In the genomic region with DNA sequence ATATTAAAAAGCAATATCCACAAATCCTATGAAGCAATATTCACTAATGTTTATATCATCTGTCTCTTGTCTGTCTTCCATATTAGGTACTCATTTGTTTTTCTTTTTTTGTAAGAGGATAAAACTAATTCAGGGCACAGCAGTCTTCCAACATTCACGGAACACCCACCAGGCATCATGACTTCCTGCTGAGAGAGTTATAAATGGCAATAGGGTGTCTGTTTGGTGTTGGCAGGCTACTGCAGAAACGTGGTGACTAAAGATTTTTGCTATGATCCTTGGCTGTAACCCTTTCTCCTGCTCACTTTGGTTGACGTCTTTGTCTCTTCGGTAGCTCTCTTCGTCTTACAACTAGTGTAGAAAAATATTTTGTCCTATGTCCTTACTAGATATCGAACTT, we compare ENCODE assay signal across 33 cellular contexts.
DNase-seq lines count a peak whose midpoint lies in the region; ATAC-seq and TF ChIP-seq lines count a peak whose summit lies in the region.
"Had no signal": no experiment of that assay in that cellular context is flagged by ENCODE, and none has a peak within 500 bp of the region (broad histone marks: within the 10 kb centered on the region; RNA-seq: fewer than 3 reads in every experiment).

No MANE protein-coding gene starts in this region.

- ATAC-seq in WTC11 (no peak), GM21447 (IDR thresholded peaks at IDR 0.05; ENCODE audit: unreplicated experiment) (no peak)
- ATAC-seq: activated CD4-positive, alpha-beta T cell treated with anti-CD3 and anti-CD28 coated beads for 36 hours; gastrocnemius medialis had no signal

- no peaks in the 10 kb centered on the region for H3K9me3 Mint-ChIP-seq in WTC11
- H3K9me3 Mint-ChIP-seq: activated T-helper 2 cell treated with anti-CD3 and anti-CD28 coated beads, Interferon-gamma antibody, Interleukin-2, Interleukin-4, amounts not matched to agents 10 μg/mL and 5 μg/mL and 100 μg/mL, durations not matched to agents 14 hours and 24 hours and 36 hours; memory B cell; neural crest cell had no signal

- no peak overlapping the region for H3K27ac ChIP-seq in HEK293 (ENCODE audit: extremely low read depth, low read depth, low read length)
- H3K27ac ChIP-seq: breast epithelium, gastrocnemius medialis, Peyer's patch, sigmoid colon, tibial artery had no signal

- DNase-seq in COLO829 (ENCODE audit: low spot score), result peak; percentile 4
- no peak for DNase-seq in WTC11 (ENCODE audit: low spot score)
- peak; percentile 28 for DNase-seq in myocyte (ENCODE audit: low read depth)
- DNase-seq in activated T-cell treated with anti-CD3 and anti-CD28 coated beads, Interleukin-2, amount 50 U/mL, for 48 hours, result no peak
- no peak for DNase-seq in GOT3 (lab: John Stamatoyannopoulos, UW)
- DNase-seq in HT-29 (ENCODE audit: low spot score), result no peak
- DNase-seq: ACHN; activated CD4-positive, alpha-beta T cell treated with anti-CD3 and anti-CD28 coated beads for 36 hours; amniotic stem cell; CD4-positive, alpha-beta memory T cell; DMS 273 treated with DMSO at 0.1 percent for 48 hours; gastrocnemius medialis; HFFc6; hippocampal formation; NCI-H1048; NCI-H187; NCI-H2171 treated with DMSO at 0.1 percent for 48 hours; NCI-H524; Peyer's patch; SIG-M5; sigmoid colon; stimulated activated CD4-positive, alpha-beta T cell treated with anti-CD3 and anti-CD28 coated beads, Interleukin-4, amount 100 ng/mL, for 1 hour; tibial artery had no signal

- H3K27ac Mint-ChIP-seq in WTC11, result no peak overlapping the region
- H3K27ac Mint-ChIP-seq: activated CD4-positive, alpha-beta T cell treated with anti-CD3 and anti-CD28 coated beads for 36 hours; activated naive CD4-positive, alpha-beta T cell treated with anti-CD3 and anti-CD28 coated beads, Interleukin-2, amount 50 U/mL, for 24 hours; activated T-helper 2 cell treated with anti-CD3 and anti-CD28 coated beads, Interferon-gamma antibody, Interleukin-2, Interleukin-4, amounts not matched to agents 10 μg/mL and 5 μg/mL and 100 μg/mL, durations not matched to agents 14 hours and 24 hours and 36 hours; B cell; CD4-positive, alpha-beta memory T cell; HFFc6; IgD-negative memory B cell; memory B cell; progenitor cell of endocrine pancreas had no signal

- H3K4me3 Mint-ChIP-seq in WTC11, result no peak overlapping the region
- H3K4me3 Mint-ChIP-seq: activated CD4-positive, alpha-beta T cell treated with anti-CD3 and anti-CD28 coated beads for 36 hours; activated naive CD4-positive, alpha-beta T cell treated with anti-CD3 and anti-CD28 coated beads, Interleukin-2, amount 50 U/mL, for 24 hours; B cell; CD4-positive, alpha-beta memory T cell; HFFc6; IgD-negative memory B cell; memory B cell; neural crest cell had no signal

- H3K4me1 Mint-ChIP-seq in WTC11, result peaks cover 11% of the 10 kb centered on the region
- H3K4me1 Mint-ChIP-seq: activated CD4-positive, alpha-beta T cell treated with anti-CD3 and anti-CD28 coated beads for 36 hours; activated naive CD4-positive, alpha-beta T cell treated with anti-CD3 and anti-CD28 coated beads, Interleukin-2, amount 50 U/mL, for 24 hours; B cell; CD4-positive, alpha-beta memory T cell; neural crest cell had no signal

- no peaks in the 10 kb centered on the region for H3K36me3 ChIP-seq in HEK293 (ENCODE audit: control insufficient read depth in 2 of 2, insufficient read depth in 1 of 2, low read length in 2 of 2)
- H3K36me3 ChIP-seq: breast epithelium, gastrocnemius medialis, Peyer's patch, sigmoid colon, tibial artery had no signal

- CTCF ChIA-PET in HEK293 (lab: Yijun Ruan, JAX), result no interaction called here
- CTCF ChIA-PET in WTC11 (lab: Charles Lee), result no interaction called here

- no peaks in the 10 kb centered on the region for H3K9me3 ChIP-seq in HEK293 (ENCODE audit: control insufficient read depth, insufficient read depth, low read depth, low read length)
- H3K9me3 ChIP-seq: breast epithelium, gastrocnemius medialis, Peyer's patch, sigmoid colon, tibial artery had no signal

- H3K4me3 ChIP-seq in HEK293 (ENCODE audit: low read depth, low read length), result no peak overlapping the region
- H3K4me3 ChIP-seq: breast epithelium, gastrocnemius medialis, Peyer's patch, sigmoid colon, tibial artery had no signal

- H3K4me1 ChIP-seq in HEK293 (ENCODE audit: control insufficient read depth, insufficient read depth, low read length), result no peaks in the 10 kb centered on the region
- H3K4me1 ChIP-seq: breast epithelium, gastrocnemius medialis, Peyer's patch, sigmoid colon had no signal

- TF ChIP-seq CTCF in HEK293 (tag by site-specific recombination; IDR thresholded peaks at IDR 0.05), result no peak
- TF ChIP-seq CTCF in WTC11 (IDR thresholded peaks at IDR 0.05), result no peak

- no peaks in the 10 kb centered on the region for H3K36me3 Mint-ChIP-seq in WTC11
- H3K36me3 Mint-ChIP-seq: activated naive CD4-positive, alpha-beta T cell treated with anti-CD3 and anti-CD28 coated beads, Interleukin-2, amount 50 U/mL, for 24 hours; CD4-positive, alpha-beta memory T cell; IgD-negative memory B cell; memory B cell had no signal

- no peaks in the 10 kb centered on the region for H3K27me3 Mint-ChIP-seq in WTC11 (ENCODE audit: low read depth)
- H3K27me3 Mint-ChIP-seq: activated CD4-positive, alpha-beta T cell treated with anti-CD3 and anti-CD28 coated beads for 36 hours; activated naive CD4-positive, alpha-beta T cell treated with anti-CD3 and anti-CD28 coated beads, Interleukin-2, amount 50 U/mL, for 24 hours; B cell; CD4-positive, alpha-beta memory T cell; IgD-negative memory B cell; memory B cell; progenitor cell of endocrine pancreas had no signal

- POLR2A ChIA-PET in HEK293 (lab: Yijun Ruan, JAX) (no interaction called here), WTC11 (lab: Charles Lee) (no interaction called here)

TF ChIP-seq in HEK293, 187 proteins besides CTCF, POLR2A, EP300 and RAD21 (continues in another document):
- TF ChIP-seq, protein P1, sequence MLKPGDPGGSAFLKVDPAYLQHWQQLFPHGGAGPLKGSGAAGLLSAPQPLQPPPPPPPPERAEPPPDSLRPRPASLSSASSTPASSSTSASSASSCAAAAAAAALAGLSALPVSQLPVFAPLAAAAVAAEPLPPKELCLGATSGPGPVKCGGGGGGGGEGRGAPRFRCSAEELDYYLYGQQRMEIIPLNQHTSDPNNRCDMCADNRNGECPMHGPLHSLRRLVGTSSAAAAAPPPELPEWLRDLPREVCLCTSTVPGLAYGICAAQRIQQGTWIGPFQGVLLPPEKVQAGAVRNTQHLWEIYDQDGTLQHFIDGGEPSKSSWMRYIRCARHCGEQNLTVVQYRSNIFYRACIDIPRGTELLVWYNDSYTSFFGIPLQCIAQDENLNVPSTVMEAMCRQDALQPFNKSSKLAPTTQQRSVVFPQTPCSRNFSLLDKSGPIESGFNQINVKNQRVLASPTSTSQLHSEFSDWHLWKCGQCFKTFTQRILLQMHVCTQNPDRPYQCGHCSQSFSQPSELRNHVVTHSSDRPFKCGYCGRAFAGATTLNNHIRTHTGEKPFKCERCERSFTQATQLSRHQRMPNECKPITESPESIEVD (tag by site-specific recombination; IDR thresholded peaks at IDR 0.05), result no peak
- TF ChIP-seq SETDB1 (IDR thresholded peaks at IDR 0.05; ENCODE audit: insufficient read length, low read length), result peak; percentile 17

TF ChIP-seq in WTC11, 78 proteins besides CTCF, POLR2A, EP300 and RAD21:
- TF ChIP-seq NFE2L1 (CRISPR knock-in tag; IDR thresholded peaks at IDR 0.05) (no peak), ATF1 (CRISPR knock-in tag; IDR thresholded peaks at IDR 0.05) (no peak), ZNF423 (CRISPR knock-in tag; IDR thresholded peaks at IDR 0.05) (0 out of 2 replicates have a peak, but pooled peaks have one; percentile 28), E2F4 (CRISPR knock-in tag; IDR thresholded peaks at IDR 0.05; ENCODE audit: borderline replicate concordance, low read depth) (no peak)

Comparison
In these comparisons a context has a peak if more than half of its experiments do, and no peak if none do; other contexts are left out.
1. DNase-seq: peak in COLO829 (single experiment) and myocyte (single experiment); none in WTC11 (single experiment), activated T-cell treated with anti-CD3 and anti-CD28 coated beads, Interleukin-2, amount 50 U/mL, for 48 hours (0 of 2), GOT3 (single experiment) and HT-29 (single experiment).